1 cellular context compared by ENCODE assay signal in the genomic region with DNA sequence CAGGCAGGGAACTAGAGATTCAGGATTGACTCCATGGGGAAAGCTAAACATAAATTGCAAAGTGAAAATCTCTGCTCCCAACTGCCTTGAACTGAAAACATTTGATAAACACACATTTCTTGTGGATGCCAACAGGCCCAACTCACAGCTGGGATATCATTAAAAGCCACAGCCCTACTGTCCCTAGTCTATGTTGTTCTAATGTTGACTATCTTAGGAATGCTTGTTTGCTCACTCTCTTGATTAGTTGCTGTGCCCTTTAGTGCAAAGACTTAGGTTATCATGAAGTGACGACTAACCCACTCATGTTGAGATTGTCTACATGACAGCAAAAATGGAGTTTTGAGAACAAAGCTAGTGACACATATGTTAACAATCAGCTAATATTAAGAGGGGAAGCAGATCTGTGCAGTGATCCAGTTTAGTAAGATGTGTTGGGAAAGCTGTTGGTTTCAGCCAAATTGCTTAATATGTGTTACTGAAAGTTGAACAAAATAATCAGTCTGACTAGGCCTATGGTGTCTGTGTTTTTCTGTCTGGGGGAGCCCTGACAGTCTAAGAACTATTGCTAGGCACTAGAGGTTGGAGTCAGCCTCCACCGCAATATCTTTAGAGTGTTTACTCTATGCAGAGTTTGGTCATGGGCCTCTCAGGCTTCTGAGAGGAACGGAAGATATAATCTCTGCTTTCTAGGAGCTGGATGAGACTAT.
TF ChIP-seq lines count a peak whose summit lies in the region.

No MANE protein-coding gene starts in this region.

TF ChIP-seq in WTC11, 78 proteins besides CTCF, POLR2A, EP300 and RAD21 (continued from another document):
- TF ChIP-seq, protein P1, sequence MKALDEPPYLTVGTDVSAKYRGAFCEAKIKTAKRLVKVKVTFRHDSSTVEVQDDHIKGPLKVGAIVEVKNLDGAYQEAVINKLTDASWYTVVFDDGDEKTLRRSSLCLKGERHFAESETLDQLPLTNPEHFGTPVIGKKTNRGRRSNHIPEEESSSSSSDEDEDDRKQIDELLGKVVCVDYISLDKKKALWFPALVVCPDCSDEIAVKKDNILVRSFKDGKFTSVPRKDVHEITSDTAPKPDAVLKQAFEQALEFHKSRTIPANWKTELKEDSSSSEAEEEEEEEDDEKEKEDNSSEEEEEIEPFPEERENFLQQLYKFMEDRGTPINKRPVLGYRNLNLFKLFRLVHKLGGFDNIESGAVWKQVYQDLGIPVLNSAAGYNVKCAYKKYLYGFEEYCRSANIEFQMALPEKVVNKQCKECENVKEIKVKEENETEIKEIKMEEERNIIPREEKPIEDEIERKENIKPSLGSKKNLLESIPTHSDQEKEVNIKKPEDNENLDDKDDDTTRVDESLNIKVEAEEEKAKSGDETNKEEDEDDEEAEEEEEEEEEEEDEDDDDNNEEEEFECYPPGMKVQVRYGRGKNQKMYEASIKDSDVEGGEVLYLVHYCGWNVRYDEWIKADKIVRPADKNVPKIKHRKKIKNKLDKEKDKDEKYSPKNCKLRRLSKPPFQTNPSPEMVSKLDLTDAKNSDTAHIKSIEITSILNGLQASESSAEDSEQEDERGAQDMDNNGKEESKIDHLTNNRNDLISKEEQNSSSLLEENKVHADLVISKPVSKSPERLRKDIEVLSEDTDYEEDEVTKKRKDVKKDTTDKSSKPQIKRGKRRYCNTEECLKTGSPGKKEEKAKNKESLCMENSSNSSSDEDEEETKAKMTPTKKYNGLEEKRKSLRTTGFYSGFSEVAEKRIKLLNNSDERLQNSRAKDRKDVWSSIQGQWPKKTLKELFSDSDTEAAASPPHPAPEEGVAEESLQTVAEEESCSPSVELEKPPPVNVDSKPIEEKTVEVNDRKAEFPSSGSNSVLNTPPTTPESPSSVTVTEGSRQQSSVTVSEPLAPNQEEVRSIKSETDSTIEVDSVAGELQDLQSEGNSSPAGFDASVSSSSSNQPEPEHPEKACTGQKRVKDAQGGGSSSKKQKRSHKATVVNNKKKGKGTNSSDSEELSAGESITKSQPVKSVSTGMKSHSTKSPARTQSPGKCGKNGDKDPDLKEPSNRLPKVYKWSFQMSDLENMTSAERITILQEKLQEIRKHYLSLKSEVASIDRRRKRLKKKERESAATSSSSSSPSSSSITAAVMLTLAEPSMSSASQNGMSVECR (CRISPR knock-in tag; IDR thresholded peaks at IDR 0.05; ENCODE audit: borderline replicate concordance) = no peak
- TF ChIP-seq, protein P2, sequence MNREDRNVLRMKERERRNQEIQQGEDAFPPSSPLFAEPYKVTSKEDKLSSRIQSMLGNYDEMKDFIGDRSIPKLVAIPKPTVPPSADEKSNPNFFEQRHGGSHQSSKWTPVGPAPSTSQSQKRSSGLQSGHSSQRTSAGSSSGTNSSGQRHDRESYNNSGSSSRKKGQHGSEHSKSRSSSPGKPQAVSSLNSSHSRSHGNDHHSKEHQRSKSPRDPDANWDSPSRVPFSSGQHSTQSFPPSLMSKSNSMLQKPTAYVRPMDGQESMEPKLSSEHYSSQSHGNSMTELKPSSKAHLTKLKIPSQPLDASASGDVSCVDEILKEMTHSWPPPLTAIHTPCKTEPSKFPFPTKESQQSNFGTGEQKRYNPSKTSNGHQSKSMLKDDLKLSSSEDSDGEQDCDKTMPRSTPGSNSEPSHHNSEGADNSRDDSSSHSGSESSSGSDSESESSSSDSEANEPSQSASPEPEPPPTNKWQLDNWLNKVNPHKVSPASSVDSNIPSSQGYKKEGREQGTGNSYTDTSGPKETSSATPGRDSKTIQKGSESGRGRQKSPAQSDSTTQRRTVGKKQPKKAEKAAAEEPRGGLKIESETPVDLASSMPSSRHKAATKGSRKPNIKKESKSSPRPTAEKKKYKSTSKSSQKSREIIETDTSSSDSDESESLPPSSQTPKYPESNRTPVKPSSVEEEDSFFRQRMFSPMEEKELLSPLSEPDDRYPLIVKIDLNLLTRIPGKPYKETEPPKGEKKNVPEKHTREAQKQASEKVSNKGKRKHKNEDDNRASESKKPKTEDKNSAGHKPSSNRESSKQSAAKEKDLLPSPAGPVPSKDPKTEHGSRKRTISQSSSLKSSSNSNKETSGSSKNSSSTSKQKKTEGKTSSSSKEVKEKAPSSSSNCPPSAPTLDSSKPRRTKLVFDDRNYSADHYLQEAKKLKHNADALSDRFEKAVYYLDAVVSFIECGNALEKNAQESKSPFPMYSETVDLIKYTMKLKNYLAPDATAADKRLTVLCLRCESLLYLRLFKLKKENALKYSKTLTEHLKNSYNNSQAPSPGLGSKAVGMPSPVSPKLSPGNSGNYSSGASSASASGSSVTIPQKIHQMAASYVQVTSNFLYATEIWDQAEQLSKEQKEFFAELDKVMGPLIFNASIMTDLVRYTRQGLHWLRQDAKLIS (CRISPR knock-in tag; IDR thresholded peaks at IDR 0.05; ENCODE audit: borderline replicate concordance) = no peak
- TF ChIP-seq MXD4 (CRISPR knock-in tag; IDR thresholded peaks at IDR 0.05; ENCODE audit: borderline replicate concordance) (no peak), CREM (CRISPR knock-in tag; IDR thresholded peaks at IDR 0.05) (no peak), RORB (CRISPR knock-in tag; IDR thresholded peaks at IDR 0.05) (no peak), ZNF232 (CRISPR knock-in tag; IDR thresholded peaks at IDR 0.05) (no peak), TCF7 (CRISPR knock-in tag; IDR thresholded peaks at IDR 0.05; ENCODE audit: low read depth) (no peak), ZNF263 (CRISPR knock-in tag; IDR thresholded peaks at IDR 0.05; ENCODE audit: low read depth) (no peak), SMAD3 (CRISPR knock-in tag; IDR thresholded peaks at IDR 0.05; ENCODE audit: borderline replicate concordance) (no peak)
- TF ChIP-seq, protein P3, sequence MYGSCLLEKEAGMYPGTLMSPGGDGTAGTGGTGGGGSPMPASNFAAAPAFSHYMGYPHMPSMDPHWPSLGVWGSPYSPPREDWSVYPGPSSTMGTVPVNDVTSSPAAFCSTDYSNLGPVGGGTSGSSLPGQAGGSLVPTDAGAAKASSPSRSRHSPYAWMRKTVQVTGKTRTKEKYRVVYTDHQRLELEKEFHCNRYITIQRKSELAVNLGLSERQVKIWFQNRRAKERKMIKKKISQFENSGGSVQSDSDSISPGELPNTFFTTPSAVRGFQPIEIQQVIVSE (CRISPR knock-in tag; IDR thresholded peaks at IDR 0.05; ENCODE audit: borderline replicate concordance) = no peak
